Comparison of ENCODE assay signal across 22 cellular contexts in the genomic region with DNA sequence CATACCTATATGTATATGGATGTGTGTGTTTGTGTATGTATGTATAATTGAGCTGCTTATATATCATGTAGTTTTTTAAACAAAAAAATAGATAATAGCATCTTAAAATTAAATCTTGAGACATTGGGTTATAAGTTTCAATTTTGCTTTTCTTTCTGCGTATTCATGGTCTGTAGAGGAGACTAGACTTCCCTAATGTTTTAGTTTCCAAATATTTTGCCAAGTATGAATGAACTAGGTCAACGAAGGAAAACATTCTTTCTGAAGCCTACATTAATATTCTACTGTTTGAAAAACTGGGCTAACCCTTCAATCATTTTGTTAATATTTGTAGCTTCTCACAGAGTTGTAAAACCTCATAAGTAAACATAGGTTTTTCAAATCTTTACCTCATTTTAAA.
DNase-seq lines count a peak whose midpoint lies in the region; ATAC-seq, FAIRE-seq and TF ChIP-seq lines count a peak whose summit lies in the region.
"Had no signal": no experiment of that assay in that cellular context is flagged by ENCODE, and none has a peak within 500 bp of the region (broad histone marks: within the 10 kb centered on the region; RNA-seq: fewer than 3 reads in every experiment).

No MANE protein-coding gene starts in this region.

- no peak overlapping the region for H4K8ac ChIP-seq in mesenchymal stem cell (ENCODE audit: low read length)

- H3K36me3 ChIP-seq in mesenchymal stem cell (ENCODE audit: control insufficient read depth in 1 of 2, insufficient read depth in 2 of 2, low read depth in 1 of 2, low read length in 2 of 2) (no peaks in the 10 kb centered on the region), uterus (no peaks in the 10 kb centered on the region)
- H3K36me3 ChIP-seq: BE2C, SJSA1 had no signal

- peak; percentile 81 for FAIRE-seq in TTC549 (lab: Jason Lieb, UNC)
- FAIRE-seq: HepG2, K562 had no signal

- peaks cover 19% of the 10 kb centered on the region for H3K79me1 ChIP-seq in mesenchymal stem cell (replicated peaks; ENCODE audit: low read length, poor library complexity, severe bottlenecking)

- no peak overlapping the region for H2BK120ac ChIP-seq in mesenchymal stem cell (ENCODE audit: low read depth, low read length)

- H3K9me3 ChIP-seq in mesenchymal stem cell (ENCODE audit: control insufficient read depth, low read length) = no peaks in the 10 kb centered on the region
- H3K9me3 ChIP-seq in uterus = no peaks in the 10 kb centered on the region
- H3K9me3 ChIP-seq: BE2C, SJSA1 had no signal

- H2BK15ac ChIP-seq in mesenchymal stem cell (ENCODE audit: low read depth, poor library complexity, severe bottlenecking) = no peak overlapping the region

- H3K27ac ChIP-seq in mesenchymal stem cell (ENCODE audit: low read length, poor library complexity, severe bottlenecking) (no peak overlapping the region), uterus (peak overlapping the region; percentile 56 to 87)
- H3K27ac ChIP-seq: HL-60, SJSA1 had no signal

- H3K9ac ChIP-seq in mesenchymal stem cell (ENCODE audit: low read length) = peak overlapping the region; percentile 76

- no peak overlapping the region for H2AK5ac ChIP-seq in mesenchymal stem cell (ENCODE audit: low read length, severe bottlenecking)

- H3K18ac ChIP-seq in mesenchymal stem cell (ENCODE audit: low read depth in 1 of 2, low read length in 2 of 2) = no peak overlapping the region

- no peaks in the 10 kb centered on the region for H3K4me1 ChIP-seq in mesenchymal stem cell (ENCODE audit: control insufficient read depth, insufficient read depth, low read depth, low read length)
- peaks cover 0 to 11% of the 10 kb centered on the region in 2 donors for H3K4me1 ChIP-seq in uterus
- H3K4me1 ChIP-seq: BE2C, SJSA1 had no signal

- H3K27me3 ChIP-seq in mesenchymal stem cell (ENCODE audit: control insufficient read depth in 1 of 2, insufficient read depth in 1 of 2, low read length in 2 of 2) (no peaks in the 10 kb centered on the region), uterus (no peaks in the 10 kb centered on the region)
- H3K27me3 ChIP-seq: BE2C, SJSA1 had no signal

- no peak overlapping the region for H3K4me2 ChIP-seq in mesenchymal stem cell (ENCODE audit: low read length, poor library complexity, severe bottlenecking)

- H3K4ac ChIP-seq in mesenchymal stem cell (ENCODE audit: low read depth in 1 of 2, low read length in 2 of 2) = no peak overlapping the region

- ATAC-seq in HG02610 (IDR thresholded peaks at IDR 0.05; ENCODE audit: unreplicated experiment) = no peak
- ATAC-seq in GM21528 (IDR thresholded peaks at IDR 0.05; ENCODE audit: low FRiP score, unreplicated experiment) = no peak
- ATAC-seq: HepG2, K562, Panc1 had no signal

- DNase-seq in choroid plexus epithelial cell (ENCODE audit: low read depth) = peak; percentile 36
- DNase-seq in mesenchymal stem cell = no peak
- no peak for DNase-seq in uterus
- DNase-seq in SKM-1 (lab: John Stamatoyannopoulos, UW; ENCODE audit: unreplicated experiment) = no peak
- DNase-seq: BE2C; CD4-positive, CD25-positive, alpha-beta regulatory T cell; EL; GF-D8; H9; NCI-H1092 treated with DMSO at 0.1 percent for 48 hours; NCI-H146; NCI-H2029; NCI-H524 treated with DMSO at 0.1 percent for 48 hours; NCI-H82 had no signal

- intact Hi-C loops in uterus (cut with DNase I; ENCODE audit: low total_unique reads) = no loop called here

- TF ChIP-seq CTCF in choroid plexus epithelial cell (conservative IDR thresholded peaks at IDR 0.05; ENCODE audit: low read depth, low read length) (no peak), uterus (IDR thresholded peaks at IDR 0.05) (no peak)

- WGBS in mesenchymal stem cell = no CpG with 5 or more reads among the region's 2 CpGs

- no peak overlapping the region for H2AFZ ChIP-seq in mesenchymal stem cell (ENCODE audit: low read depth, low read length)

- no peak overlapping the region for H3K23ac ChIP-seq in mesenchymal stem cell (ENCODE audit: low read length in 2 of 2)

- no peak overlapping the region for H2BK5ac ChIP-seq in mesenchymal stem cell (ENCODE audit: low read depth, low read length, poor library complexity, severe bottlenecking)

- no peak for TF ChIP-seq POLR2A in uterus (IDR thresholded peaks at IDR 0.05)

- H2BK12ac ChIP-seq in mesenchymal stem cell (ENCODE audit: low read length in 2 of 2) = no peak overlapping the region

- H3K4me3 ChIP-seq in choroid plexus epithelial cell (ENCODE audit: low read depth, low read length) (no peak overlapping the region), mesenchymal stem cell (ENCODE audit: insufficient read depth in 1 of 2, low read depth in 1 of 2, low read length in 2 of 2) (no peak overlapping the region), uterus (no peak overlapping the region)
- H3K4me3 ChIP-seq: K562, SJSA1 had no signal

- H3K14ac ChIP-seq in mesenchymal stem cell (ENCODE audit: low read length in 2 of 2) = no peak overlapping the region

- H4K91ac ChIP-seq in mesenchymal stem cell (ENCODE audit: low read length) = no peak overlapping the region
